1 cellular context compared by ENCODE assay signal in the genomic region with DNA sequence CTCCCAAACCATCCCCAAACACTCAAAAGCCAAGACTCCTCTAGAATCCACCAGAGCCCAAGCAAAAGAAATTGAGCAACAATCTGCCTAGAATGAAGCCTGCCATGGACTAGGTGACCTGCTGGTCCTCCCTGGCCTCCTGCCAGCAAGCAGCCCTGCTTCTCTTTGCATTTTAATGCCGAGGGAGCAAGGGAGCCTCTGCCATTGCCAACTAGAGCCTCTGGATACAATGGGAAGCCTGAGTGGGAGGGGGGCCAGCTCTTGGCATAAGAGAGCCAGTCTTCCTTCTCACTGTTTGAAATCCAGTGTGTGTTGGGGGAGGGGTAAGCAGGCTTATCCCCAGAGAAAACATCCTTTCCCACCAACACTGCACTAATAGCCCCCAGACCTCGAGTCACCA.
TF ChIP-seq lines count a peak whose summit lies in the region.

No MANE protein-coding gene starts in this region.

TF ChIP-seq in H1, 55 proteins besides CTCF, POLR2A, EP300 and RAD21:
- TF ChIP-seq POLR2AphosphoS5 (IDR thresholded peaks at IDR 0.05; ENCODE audit: low read depth, low read length) (0 out of 2 replicates have a peak, but pooled peaks have one; percentile 34), YY1 (IDR thresholded peaks at IDR 0.05; ENCODE audit: low read depth, low read length) (peak; percentile 54; the same call in 1 of the 2 replicates), SP1 (IDR thresholded peaks at IDR 0.05; ENCODE audit: low read depth, low read length) (peak; percentile 40; the same call in 1 of the 2 replicates), CHD2 (IDR thresholded peaks at IDR 0.05; ENCODE audit: low read length) (no peak), CEBPB (IDR thresholded peaks at IDR 0.05; ENCODE audit: low read depth, low read length) (peak; percentile 74), GTF2F1 (IDR thresholded peaks at IDR 0.05; ENCODE audit: borderline replicate concordance, low read depth, low read length) (no peak)
